11 cellular contexts compared by ENCODE assay signal in genomic region chr7:24936121-24936824, GRCh38. TPM values are rescaled to one million over a fixed set of nuclear protein-coding genes. Genes with fewer than 3 reads are reported as not detected.
A peak's percentile ranks its signal among the peaks of the same experiment; 100 is the strongest.
DNase-seq lines count a peak whose midpoint lies in the region; ATAC-seq and TF ChIP-seq lines count a peak whose summit lies in the region.
"Had no signal": no experiment of that assay in that cellular context is flagged by ENCODE, and none has a peak within 500 bp of the region (broad histone marks: within the 10 kb centered on the region; RNA-seq: fewer than 3 reads in every experiment).

No MANE protein-coding gene starts in this region.

- no peak for TF ChIP-seq CTCF in tibial nerve (IDR thresholded peaks at IDR 0.05)

- peak; percentile 72 for ATAC-seq in GM21528 (IDR thresholded peaks at IDR 0.05; ENCODE audit: low FRiP score, unreplicated experiment)

- H3K27me3 ChIP-seq in HUES48 (ENCODE audit: control insufficient read depth, insufficient read depth, low read length) (no peaks in the 10 kb centered on the region), tibial nerve (no peaks in the 10 kb centered on the region)
- H3K27me3 ChIP-seq: MG63 had no signal

- H3K27ac ChIP-seq in HUES48 (ENCODE audit: low read depth, low read length) (peak overlapping the region; percentile 1), tibial nerve (no peak overlapping the region)

- peak; percentile 45 for DNase-seq in fibroblast of gingiva (ENCODE audit: low read depth)
- DNase-seq in RKO (ENCODE audit: low spot score), result no peak
- no peak for DNase-seq in tibial nerve (ENCODE audit: low spot score in 2 of 2)
- no peak for DNase-seq in NCI-H226
- no peak for DNase-seq in activated effector memory CD4-positive, alpha-beta T cell treated with anti-CD3 and anti-CD28 coated beads, Interleukin-2, amount 50 U/mL, for 16 hours
- DNase-seq: activated B cell treated with CpG ODN at 0.5 μM for 24 hours; effector CD4-positive, alpha-beta T cell; MG63 had no signal

- H3K9me3 ChIP-seq in HUES48 (ENCODE audit: control insufficient read depth, insufficient read depth, low read length) (no peaks in the 10 kb centered on the region), tibial nerve (no peaks in the 10 kb centered on the region)
- H3K9me3 ChIP-seq: MG63 had no signal

- no peak overlapping the region for H3K9ac ChIP-seq in HUES48 (ENCODE audit: low read depth, low read length)

- no peak for TF ChIP-seq EP300 in tibial nerve (IDR thresholded peaks at IDR 0.05)

- no peak for TF ChIP-seq POLR2A in tibial nerve (IDR thresholded peaks at IDR 0.05)

- H3K4me3 ChIP-seq in GM08714 (ENCODE audit: low read length) (peak overlapping the region; percentile 22; the same call in 1 of the 2 replicates), HUES48 (ENCODE audit: low read depth, low read length) (no peak overlapping the region), tibial nerve (no peak overlapping the region)
- H3K4me3 ChIP-seq: MG63 had no signal

- H3K36me3 ChIP-seq in HUES48 (ENCODE audit: control insufficient read depth, insufficient read depth, low read length) (no peaks in the 10 kb centered on the region), tibial nerve (no peaks in the 10 kb centered on the region)
- H3K36me3 ChIP-seq: MG63 had no signal

- WGBS in tibial nerve, 2 donors, result 68 to 76% methylated on average over 3 of the region's 3 CpGs

- H3K4me1 ChIP-seq in HUES48 (ENCODE audit: control insufficient read depth, insufficient read depth, low read length) (peaks cover 27% of the 10 kb centered on the region), tibial nerve (no peaks in the 10 kb centered on the region)

RNA-seq across cellular contexts. Expression of gene OSBPL3, which starts 43.7 kb away (rescaled TPM):
- 1 to 10 TPM; 1.6 to 7.3 (median 5.3) TPM for total RNA-seq in tibial nerve
